21 cellular contexts compared by ENCODE assay signal in genomic region chr4:5865896-5866599, GRCh38. TPM values are rescaled to one million over a fixed set of nuclear protein-coding genes. Genes with fewer than 3 reads are reported as not detected.
DNase-seq lines count a peak whose midpoint lies in the region; ATAC-seq lines count a peak whose summit lies in the region.
"Had no signal": no experiment of that assay in that cellular context is flagged by ENCODE, and none has a peak within 500 bp of the region (broad histone marks: within the 10 kb centered on the region; RNA-seq: fewer than 3 reads in every experiment).

No MANE protein-coding gene starts in this region.

- peak in 1 of 4 experiments; percentile 20 for ATAC-seq in T-cell (replicated peaks in 1 of 4)
- ATAC-seq in effector memory CD8-positive, alpha-beta T cell (replicated peaks): peak; percentile 24
- ATAC-seq in GM21723 (IDR thresholded peaks at IDR 0.05; ENCODE audit: unreplicated experiment): no peak
- ATAC-seq in GM18861 (IDR thresholded peaks at IDR 0.05; ENCODE audit: unreplicated experiment): no peak
- no peak for ATAC-seq in GM21717 (IDR thresholded peaks at IDR 0.05; ENCODE audit: unreplicated experiment)
- ATAC-seq: esophagus mucosa, PC-3 had no signal

- peak; percentile 74 for DNase-seq in activated CD4-positive, alpha-beta T cell treated with anti-CD3 and anti-CD28 coated beads, Interleukin-2, amount 10 ng/mL, durations not matched to agents 24 days and 14 days
- no peak for DNase-seq in activated CD4-positive, alpha-beta T cell treated with anti-CD3 and anti-CD28 coated beads for 48 hours
- DNase-seq in H4 (ENCODE audit: low spot score) (peak; percentile 36), T-cell (no peak)
- DNase-seq in effector memory CD8-positive, alpha-beta T cell: peak in 1 of 3 experiments; percentile 3
- DNase-seq: ACHN; NCI-H1048; NCI-H524; ovary; PC-3; sigmoid colon; stimulated activated CD4-positive, alpha-beta T cell treated with anti-CD3 and anti-CD28 coated beads, Interleukin-2, amount 100 ng/mL, for 24 hours had no signal

- intact Hi-C loops in activated CD4-positive, alpha-beta T cell treated with anti-CD3 and anti-CD28 coated beads, Interleukin-2, amount 10 ng/mL, durations not matched to agents 24 days and 14 days (cut with micrococcal nuclease): loop anchor here (10.0 kb wide), 1 partner anchor 319 kb away; no protein-coding TSS in a partner anchor

- no peaks in the 10 kb centered on the region for H3K9me3 Mint-ChIP-seq in activated CD4-positive, alpha-beta T cell treated with anti-CD3 and anti-CD28 coated beads, Interleukin-2, amount 10 ng/mL, durations not matched to agents 24 days and 14 days
- H3K9me3 Mint-ChIP-seq in T-cell: no peaks in the 10 kb centered on the region
- no peaks in the 10 kb centered on the region for H3K9me3 Mint-ChIP-seq in effector memory CD8-positive, alpha-beta T cell
- H3K9me3 Mint-ChIP-seq: dendritic cell treated with granulocyte-macrophage colony-stimulating factor and Interleukin-4, amounts not matched to agents 40 ng/mL and 50 ng/mL, for 4 days had no signal

- H3K4me1 Mint-ChIP-seq in activated CD4-positive, alpha-beta T cell treated with anti-CD3 and anti-CD28 coated beads, Interleukin-2, amount 10 ng/mL, durations not matched to agents 24 days and 14 days: peaks cover 38% of the 10 kb centered on the region
- H3K4me1 Mint-ChIP-seq in T-cell: peaks cover 20 to 28% (median 26%) of the 10 kb centered on the region in 3 donors
- H3K4me1 Mint-ChIP-seq in effector memory CD8-positive, alpha-beta T cell (ENCODE audit: low read depth in 2 of 2): peaks cover 9 to 24% of the 10 kb centered on the region in 2 donors

- CTCF ChIA-PET in T-cell (lab: Charles Lee): no interaction called here

- POLR2A ChIA-PET in T-cell (lab: Charles Lee): no interaction called here

- no peaks in the 10 kb centered on the region for H3K36me3 Mint-ChIP-seq in activated CD4-positive, alpha-beta T cell treated with anti-CD3 and anti-CD28 coated beads, Interleukin-2, amount 10 ng/mL, durations not matched to agents 24 days and 14 days (ENCODE audit: low read depth)
- H3K36me3 Mint-ChIP-seq in T-cell: no peaks in the 10 kb centered on the region
- H3K36me3 Mint-ChIP-seq in effector memory CD8-positive, alpha-beta T cell (ENCODE audit: insufficient read depth): no peaks in the 10 kb centered on the region

- peaks cover 8% of the 10 kb centered on the region for H3K27me3 Mint-ChIP-seq in activated CD4-positive, alpha-beta T cell treated with anti-CD3 and anti-CD28 coated beads, Interleukin-2, amount 10 ng/mL, durations not matched to agents 24 days and 14 days
- H3K27me3 Mint-ChIP-seq in T-cell: peaks cover 13 to 22% of the 10 kb centered on the region in 2 donors
- peaks cover 16 to 41% of the 10 kb centered on the region in 2 donors for H3K27me3 Mint-ChIP-seq in effector memory CD8-positive, alpha-beta T cell
- H3K27me3 Mint-ChIP-seq: brain had no signal

- no peak overlapping the region for H3K27ac Mint-ChIP-seq in activated CD4-positive, alpha-beta T cell treated with anti-CD3 and anti-CD28 coated beads, Interleukin-2, amount 10 ng/mL, durations not matched to agents 24 days and 14 days
- no peak overlapping the region for H3K27ac Mint-ChIP-seq in T-cell
- H3K27ac Mint-ChIP-seq in effector memory CD8-positive, alpha-beta T cell: peak overlapping the region; percentile 33 to 78
- H3K27ac Mint-ChIP-seq: dendritic cell treated with granulocyte-macrophage colony-stimulating factor and Interleukin-4, amounts not matched to agents 40 ng/mL and 50 ng/mL, for 4 days had no signal

- H3K4me3 Mint-ChIP-seq in activated CD4-positive, alpha-beta T cell treated with anti-CD3 and anti-CD28 coated beads, Interleukin-2, amount 10 ng/mL, durations not matched to agents 24 days and 14 days: peak overlapping the region; percentile 9
- H3K4me3 Mint-ChIP-seq in T-cell: peak overlapping the region in 2 of 3 donors; percentile 29 to 31
- no peak overlapping the region for H3K4me3 Mint-ChIP-seq in effector memory CD8-positive, alpha-beta T cell
- H3K4me3 Mint-ChIP-seq: dendritic cell treated with granulocyte-macrophage colony-stimulating factor and Interleukin-4, amounts not matched to agents 40 ng/mL and 50 ng/mL, for 4 days had no signal

RNA-seq across cellular contexts. Expression of gene CRMP1, which starts 26.8 kb away (rescaled TPM):
- total RNA-seq in activated CD4-positive, alpha-beta T cell treated with anti-CD3 and anti-CD28 coated beads, Interleukin-2, amount 10 ng/mL, durations not matched to agents 24 days and 14 days: not detected in 2 replicates
- total RNA-seq in H4 (2014; rRNA removed; shearing (Covaris generic)): 33.0 and 37.7 TPM in 2 replicates
- under 1 TPM in 3 of 5 donors, not detected in 2; 0.16 to 0.28 (median 0.20) TPM for total RNA-seq in T-cell
- total RNA-seq: activated CD8-positive, alpha-beta memory T cell treated with anti-CD3 and anti-CD28 coated beads for 36 hours; G401; PC-3; SJSA1 had no signal

Comparison
In these comparisons a context has a peak if more than half of its experiments do, and no peak if none do; other contexts are left out.
1. DNase-seq: peak in activated CD4-positive, alpha-beta T cell treated with anti-CD3 and anti-CD28 coated beads, Interleukin-2, amount 10 ng/mL, durations not matched to agents 24 days and 14 days (single experiment) and H4 (single experiment); none in activated CD4-positive, alpha-beta T cell treated with anti-CD3 and anti-CD28 coated beads for 48 hours (single experiment) and T-cell (0 of 34).
2. H3K27ac Mint-ChIP-seq: peak in effector memory CD8-positive, alpha-beta T cell (2 of 2); none in activated CD4-positive, alpha-beta T cell treated with anti-CD3 and anti-CD28 coated beads, Interleukin-2, amount 10 ng/mL, durations not matched to agents 24 days and 14 days (single experiment) and T-cell (0 of 2).
3. H3K4me3 Mint-ChIP-seq: peak in activated CD4-positive, alpha-beta T cell treated with anti-CD3 and anti-CD28 coated beads, Interleukin-2, amount 10 ng/mL, durations not matched to agents 24 days and 14 days (single experiment) and T-cell (2 of 3); none in effector memory CD8-positive, alpha-beta T cell (0 of 2).
4. RNA of gene CRMP1, which starts 26.8 kb away (total RNA-seq): 33.0 to 37.7 TPM in H4; 0.16 to 0.28 TPM in T-cell and not detected in activated CD4-positive, alpha-beta T cell treated with anti-CD3 and anti-CD28 coated beads, Interleukin-2, amount 10 ng/mL, durations not matched to agents 24 days and 14 days; every median in the first group is over 10 times any median in the second.